1 cellular context compared by ENCODE assay signal in the genomic region with DNA sequence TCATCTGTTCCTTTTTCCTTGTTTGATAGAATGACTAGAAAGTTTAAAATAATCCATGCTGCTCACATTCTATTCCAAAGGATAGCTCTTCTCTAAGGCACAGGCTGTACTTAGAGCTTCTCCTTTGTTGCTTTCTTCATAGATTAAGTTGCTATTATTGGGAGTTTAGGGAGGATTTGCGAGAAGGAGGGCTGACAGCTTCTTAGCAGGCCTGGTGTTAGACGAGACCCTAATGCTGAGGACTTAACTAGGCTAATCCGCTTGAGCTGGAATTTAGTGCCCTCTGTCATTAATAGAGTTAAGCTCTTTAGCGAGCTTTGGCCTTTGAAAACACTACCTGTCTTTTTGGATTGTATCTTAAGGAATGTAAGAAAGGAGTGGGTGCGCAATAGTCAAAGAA.
A peak's percentile ranks its signal among the peaks of the same experiment; 100 is the strongest.
TF ChIP-seq lines count a peak whose summit lies in the region.

No MANE protein-coding gene starts in this region.

TF ChIP-seq in H1, 55 proteins besides CTCF, POLR2A, EP300 and RAD21 (continued from another document):
- peak; percentile 30 for TF ChIP-seq CHD7 (IDR thresholded peaks at IDR 0.05; ENCODE audit: insufficient replicate concordance, low read length)
